8 cellular contexts compared by ENCODE assay signal in the genomic region with DNA sequence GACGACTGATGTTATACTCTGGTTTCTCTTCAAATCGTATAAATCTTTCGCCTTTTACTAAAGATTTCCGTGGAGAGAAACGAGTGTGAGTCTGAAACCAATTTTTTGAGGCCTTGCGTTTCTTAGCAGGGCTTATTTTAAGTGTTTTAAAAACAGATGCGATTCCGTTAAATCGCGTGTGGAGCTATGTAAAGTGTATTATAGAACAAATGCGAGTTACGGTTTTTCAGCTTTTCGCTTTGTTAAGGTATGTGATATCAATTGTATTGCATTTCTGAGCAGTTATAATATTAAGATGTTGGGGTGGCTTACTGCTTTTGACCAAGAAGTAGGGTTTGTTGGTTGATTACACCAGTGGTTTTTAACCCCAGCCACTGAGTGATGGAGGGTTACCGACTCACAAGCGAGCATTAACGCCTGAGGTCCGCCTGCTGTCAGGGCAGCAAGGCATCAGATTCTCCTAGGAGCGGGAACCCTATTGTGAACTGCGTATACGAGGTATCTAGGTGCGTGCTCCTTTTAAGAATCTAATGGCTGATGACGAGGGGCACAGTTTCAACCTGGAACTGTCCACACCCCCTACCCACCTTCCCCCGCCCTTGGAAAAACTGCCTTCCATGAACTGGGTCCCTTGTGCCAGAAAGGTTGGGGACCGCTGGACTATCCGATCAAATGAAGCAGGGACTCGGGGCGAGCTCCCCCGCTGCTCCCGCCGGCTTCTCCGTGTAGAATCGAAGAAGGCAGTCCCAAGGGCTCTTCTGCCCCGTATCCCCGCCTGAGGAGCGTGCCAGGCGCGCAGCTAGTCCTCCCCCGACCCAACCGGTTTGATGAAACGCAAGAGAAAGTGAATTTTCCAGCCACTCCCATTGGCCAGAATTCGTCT. TPM values are rescaled to one million over a fixed set of nuclear protein-coding genes. Genes with fewer than 3 reads are reported as not detected.
A peak's percentile ranks its signal among the peaks of the same experiment; 100 is the strongest.
DNase-seq lines count a peak whose midpoint lies in the region; ATAC-seq, FAIRE-seq and TF ChIP-seq lines count a peak whose summit lies in the region.

No MANE protein-coding gene starts in this region.

- ATAC-seq in GM18508 (IDR thresholded peaks at IDR 0.05; ENCODE audit: insufficient read depth, unreplicated experiment) (peak; percentile 35), HG02970 (IDR thresholded peaks at IDR 0.05; ENCODE audit: low FRiP score, unreplicated experiment) (peak; percentile 49)

- no peaks in the 10 kb centered on the region for H3K27me3 ChIP-seq in astrocyte (ENCODE audit: insufficient read depth, low read length)
- no peaks in the 10 kb centered on the region for H3K27me3 ChIP-seq in rectal smooth muscle tissue (ENCODE audit: control insufficient read depth, insufficient read depth, low read length)
- H3K27me3 ChIP-seq in vagina, result no peaks in the 10 kb centered on the region

- H2AFZ ChIP-seq in astrocyte (ENCODE audit: low read depth, low read length), result peak overlapping the region; percentile 40

- H3K9me3 ChIP-seq in astrocyte (ENCODE audit: insufficient read depth, low read depth, low read length), result no peaks in the 10 kb centered on the region
- no peaks in the 10 kb centered on the region for H3K9me3 ChIP-seq in vagina

- DNase-seq in NCI-H187 treated with DMSO at 0.1 percent for 48 hours (lab: John Stamatoyannopoulos, UW) (peak; percentile 60), T-helper 2 cell (peak; percentile 48 to 96 (median 75)), astrocyte (ENCODE audit: low read depth) (peak; percentile 99), hepatic stellate cell (ENCODE audit: low spot score) (peak; percentile 91), vagina (ENCODE audit: extremely low spot score in 2 of 2) (peak in 1 of 2 donors; percentile 96)

- H3K4me1 ChIP-seq in astrocyte (ENCODE audit: insufficient read depth, low read length), result peaks cover 4% of the 10 kb centered on the region
- no peaks in the 10 kb centered on the region for H3K4me1 ChIP-seq in rectal smooth muscle tissue (ENCODE audit: control insufficient read depth, insufficient read depth, low read length)
- no peaks in the 10 kb centered on the region for H3K4me1 ChIP-seq in vagina

- FAIRE-seq in astrocyte (lab: Jason Lieb, UNC), result peak; percentile 59

- no peaks in the 10 kb centered on the region for H3K27me3 Mint-ChIP-seq in astrocyte (ENCODE audit: low read depth, unreplicated experiment)

- TF ChIP-seq CTCF in astrocyte (IDR thresholded peaks at IDR 0.05; ENCODE audit: insufficient read depth, low read depth, low read length) (no peak), vagina (IDR thresholded peaks at IDR 0.05) (no peak)

- H4K20me1 ChIP-seq in astrocyte (ENCODE audit: insufficient read depth, low read length), result no peaks in the 10 kb centered on the region

- no peaks in the 10 kb centered on the region for H3K36me3 ChIP-seq in astrocyte (ENCODE audit: insufficient read depth, low read length)
- H3K36me3 ChIP-seq in rectal smooth muscle tissue (ENCODE audit: control insufficient read depth, insufficient read depth, low read length), result no peaks in the 10 kb centered on the region
- no peaks in the 10 kb centered on the region for H3K36me3 ChIP-seq in vagina

- peak overlapping the region; percentile 91 for H3K4me2 ChIP-seq in astrocyte (ENCODE audit: low read length)

- H3K36me3 Mint-ChIP-seq in astrocyte (ENCODE audit: low read depth, unreplicated experiment), result no peaks in the 10 kb centered on the region

- H3K79me2 ChIP-seq in astrocyte (ENCODE audit: insufficient read depth, low read length), result no peaks in the 10 kb centered on the region

- H3K4me1 Mint-ChIP-seq in astrocyte (ENCODE audit: low read depth, unreplicated experiment), result peaks cover 2% of the 10 kb centered on the region

- TF ChIP-seq POLR2A in vagina (IDR thresholded peaks at IDR 0.05), result peak; percentile 42 to 98

- peak overlapping the region; percentile 100 for H3K27ac Mint-ChIP-seq in astrocyte (ENCODE audit: unreplicated experiment)

- intact Hi-C loops in vagina (cut with DNase I), result no loop called here

- peak overlapping the region; percentile 86 for H3K4me3 Mint-ChIP-seq in astrocyte (ENCODE audit: unreplicated experiment)

- peak overlapping the region; percentile 49 for H3K4me3 ChIP-seq in astrocyte (ENCODE audit: insufficient read depth, low read depth, low read length)
- peak overlapping the region; percentile 71 for H3K4me3 ChIP-seq in rectal smooth muscle tissue (ENCODE audit: low read length)
- H3K4me3 ChIP-seq in vagina, result peak overlapping the region; percentile 58 to 82

- no peaks in the 10 kb centered on the region for H3K9me3 Mint-ChIP-seq in astrocyte (ENCODE audit: unreplicated experiment)

- peak overlapping the region; percentile 90 for H3K9ac ChIP-seq in astrocyte (ENCODE audit: low read length)
- peak overlapping the region; percentile 60 for H3K9ac ChIP-seq in rectal smooth muscle tissue (ENCODE audit: low read length)

- H3K27ac ChIP-seq in astrocyte (ENCODE audit: low read depth, low read length) (peak overlapping the region; percentile 100), rectal smooth muscle tissue (ENCODE audit: low read depth, low read length) (peak overlapping the region; percentile 98), vagina (peak overlapping the region; percentile 99)

RNA-seq across cellular contexts. Expression of a gene that starts 17.8 kb away (rescaled TPM):
- total RNA-seq in astrocyte, result 56.0 and 60.4 TPM in 2 replicates
- total RNA-seq in vagina, result 51.1 TPM

RNA-seq across cellular contexts. Expression of a gene that starts 26.1 kb away (rescaled TPM):
- 375 and 500 TPM in 2 replicates for total RNA-seq in astrocyte
- total RNA-seq in vagina, result 42.2 TPM

RNA-seq across cellular contexts. Expression of a gene that starts 49.6 kb away (rescaled TPM):
- 333 and 449 TPM in 2 replicates for total RNA-seq in astrocyte
- not detected for total RNA-seq in vagina

Comparison
In these comparisons a context has a peak if more than half of its experiments do, and no peak if none do; other contexts are left out.
1. RNA of a gene that starts 49.6 kb away (total RNA-seq): 333 to 449 TPM in astrocyte; not detected in vagina (single experiment); every median in the first group is over 100 times any median in the second.
2. Peak in every context shown above with its lines, with median percentiles within 50 percentile points of each other: H3K27ac ChIP-seq and H3K4me3 ChIP-seq.